In the genomic region with DNA sequence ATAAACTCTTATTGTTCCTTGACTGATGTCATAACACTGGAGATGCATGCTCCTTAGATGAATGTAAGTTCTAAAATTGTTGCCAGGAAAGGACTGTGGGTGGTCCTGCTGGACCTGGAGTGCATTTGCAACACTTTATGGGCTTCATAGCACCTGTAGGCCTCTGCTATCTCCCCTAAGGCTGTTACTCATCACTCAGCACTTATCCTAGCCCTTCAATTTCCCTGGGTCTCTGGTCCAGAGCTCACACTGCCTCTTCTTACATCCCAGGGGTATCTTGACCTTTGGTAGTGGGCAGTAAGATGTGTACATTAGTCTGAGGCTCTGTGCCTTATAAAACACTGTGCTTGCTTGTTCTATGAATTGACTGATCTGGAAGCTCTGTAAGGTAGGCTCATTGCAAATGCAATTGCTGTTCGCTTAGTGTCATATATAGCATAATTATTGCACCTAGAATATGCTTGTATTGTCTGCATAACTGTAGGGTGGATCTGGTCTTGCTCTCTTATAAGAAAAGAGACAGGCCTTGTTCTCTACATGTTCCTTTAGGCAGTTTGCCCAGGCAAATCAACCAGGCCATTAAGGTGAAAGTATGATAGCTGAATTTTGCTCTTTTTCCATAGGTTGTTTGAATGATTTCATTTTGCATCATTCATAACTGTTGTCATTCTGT, we compare ENCODE assay signal across 21 cellular contexts. TPM values are rescaled to one million over a fixed set of nuclear protein-coding genes. Genes with fewer than 3 reads are reported as not detected.
DNase-seq lines count a peak whose midpoint lies in the region; ATAC-seq, FAIRE-seq and TF ChIP-seq lines count a peak whose summit lies in the region.
"Had no signal": no experiment of that assay in that cellular context is flagged by ENCODE, and none has a peak within 500 bp of the region (broad histone marks: within the 10 kb centered on the region; RNA-seq: fewer than 3 reads in every experiment).

No MANE protein-coding gene starts in this region.

- no peak for TF ChIP-seq RAD21 in H1 (IDR thresholded peaks at IDR 0.05 in 1 of 2, conservative IDR thresholded peaks at IDR 0.05 in 1 of 2; ENCODE audit: low read depth in 2 of 2, low read length in 2 of 2)

- POLR2A ChIA-PET in H1 (lab: Charles Lee; ENCODE audit: partially characterized antibody) = interaction anchor here (1.3 kb wide), 1 partner anchor 12 kb away, joined by 3 read pairs; no protein-coding TSS in a partner anchor

- H3K79me1 ChIP-seq in H1 (ENCODE audit: low read depth, low read length) = peaks cover 3% of the 10 kb centered on the region; the same call in 1 of the 2 replicates

- no peak for ATAC-seq in T-helper 17 cell

- no peak overlapping the region for H4K5ac ChIP-seq in H1 (ENCODE audit: insufficient read length, low read depth, low read length)

- no peak overlapping the region for H2BK20ac ChIP-seq in H1 (ENCODE audit: low read length)

- H3K9ac ChIP-seq in H1 (replicated peaks in 1 of 4; ENCODE audit: extremely low read depth in 1 of 4, low read depth in 3 of 4, low read length in 3 of 4) (no peak overlapping the region; a peak in 1 of 7 replicates), smooth muscle cell (ENCODE audit: low read depth) (no peak overlapping the region)

- no peaks in the 10 kb centered on the region for H3F3A ChIP-seq in smooth muscle cell (ENCODE audit: low read depth)

- CTCF ChIA-PET in H1 (lab: Charles Lee; ENCODE audit: partially characterized antibody) = interaction anchor here (0.9 to 5.8 kb wide), 6 partner anchors 12 to 189 kb away, joined by 3 to 45 read pairs (median 4); no protein-coding TSS in a partner anchor

- peaks cover 58% of the 10 kb centered on the region for H3K4me1 ChIP-seq in cardiac muscle cell (ENCODE audit: low read depth)
- peaks cover 0 to 68% of the 10 kb centered on the region in 2 donors for H3K4me1 ChIP-seq in right atrium auricular region
- H3K4me1 ChIP-seq in H1 (replicated peaks in 1 of 4; ENCODE audit: control insufficient read depth in 3 of 4, insufficient read depth in 4 of 4, low read length in 3 of 4) = peaks cover under 1 to 11% (median 4%) of the 10 kb centered on the region in 4 experiments; a peak in 5 of 7 replicates
- H3K4me1 ChIP-seq in smooth muscle cell (ENCODE audit: low read depth) = no peaks in the 10 kb centered on the region
- H3K4me1 ChIP-seq in sigmoid colon = peaks cover 0 to 15% (median 0%) of the 10 kb centered on the region in 4 donors
- H3K4me1 ChIP-seq: Caco-2, SJCRH30 had no signal

- FAIRE-seq in H1 (lab: Jason Lieb, UNC) = peak; percentile 28
- FAIRE-seq: GM19239 had no signal

- H3K4me3 ChIP-seq in cardiac muscle cell (no peak overlapping the region), right atrium auricular region (no peak overlapping the region), H1 (ENCODE audit: extremely low read depth in 1 of 4, insufficient read depth in 2 of 4, low read depth in 3 of 4, low read length in 4 of 4) (no peak overlapping the region), smooth muscle cell (no peak overlapping the region), sigmoid colon (no peak overlapping the region)
- H3K4me3 ChIP-seq: SJCRH30 had no signal

- H3K4ac ChIP-seq in H1 (replicated peaks; ENCODE audit: insufficient read length, low read depth, low read length) = no peak overlapping the region

- H2BK15ac ChIP-seq in H1 (ENCODE audit: low read length) = no peak overlapping the region

- intact Hi-C loops in sigmoid colon (cut with DNase I) = no loop called here

- H3K18ac ChIP-seq in H1 (ENCODE audit: extremely low read depth, low read length) = no peak overlapping the region

- H3K4me1 Mint-ChIP-seq in T-helper 17 cell = peaks cover 44% of the 10 kb centered on the region

- H3K27me3 ChIP-seq in cardiac muscle cell (no peaks in the 10 kb centered on the region), right atrium auricular region (no peaks in the 10 kb centered on the region), H1 (replicated peaks in 1 of 4; ENCODE audit: control insufficient read depth in 3 of 4, extremely low read depth in 1 of 4, insufficient read depth in 3 of 4, low read length in 3 of 4) (no peaks in the 10 kb centered on the region), smooth muscle cell (ENCODE audit: low read depth) (no peaks in the 10 kb centered on the region), sigmoid colon (no peaks in the 10 kb centered on the region)
- H3K27me3 ChIP-seq: BE2C, SJCRH30 had no signal

- no peak overlapping the region for H4K8ac ChIP-seq in H1 (ENCODE audit: extremely low read depth, insufficient read depth, low read length)

- H4K91ac ChIP-seq in H1 (replicated peaks; ENCODE audit: insufficient read length, low read length) = no peak overlapping the region

- peak overlapping the region; percentile 43 for H3K27ac Mint-ChIP-seq in T-helper 17 cell

- H2AFZ ChIP-seq in H1 (ENCODE audit: low read length) = no peak overlapping the region
- no peak overlapping the region for H2AFZ ChIP-seq in smooth muscle cell (ENCODE audit: low read depth)

- no peaks in the 10 kb centered on the region for H3K23me2 ChIP-seq in H1 (ENCODE audit: low read depth, low read length)

- peak overlapping the region; percentile 11 for H3K27ac ChIP-seq in cardiac muscle cell
- H3K27ac ChIP-seq in right atrium auricular region = no peak overlapping the region
- H3K27ac ChIP-seq in H1 (ENCODE audit: low read depth, low read length) = no peak overlapping the region
- H3K27ac ChIP-seq in smooth muscle cell (ENCODE audit: low read depth) = no peak overlapping the region
- H3K27ac ChIP-seq in sigmoid colon = no peak overlapping the region
- H3K27ac ChIP-seq: SJCRH30 had no signal

- H3K36me3 ChIP-seq in cardiac muscle cell = no peaks in the 10 kb centered on the region
- H3K36me3 ChIP-seq in right atrium auricular region = no peaks in the 10 kb centered on the region
- H3K36me3 ChIP-seq in H1 (ENCODE audit: control insufficient read depth in 2 of 4, insufficient read depth in 4 of 4, low read length in 3 of 4) = no peaks in the 10 kb centered on the region
- H3K36me3 ChIP-seq in smooth muscle cell (ENCODE audit: low read depth) = no peaks in the 10 kb centered on the region
- no peaks in the 10 kb centered on the region for H3K36me3 ChIP-seq in sigmoid colon
- H3K36me3 ChIP-seq: BE2C, SJCRH30 had no signal

- no peaks in the 10 kb centered on the region for H3K27me3 Mint-ChIP-seq in T-helper 17 cell
- H3K27me3 Mint-ChIP-seq: CD4-positive, CD25-positive, alpha-beta regulatory T cell had no signal

- no peak overlapping the region for H2BK120ac ChIP-seq in H1 (replicated peaks; ENCODE audit: low read depth, low read length)

- TF ChIP-seq POLR2A in H1 (IDR thresholded peaks at IDR 0.05; ENCODE audit: control extremely low read depth in 1 of 2, low read depth in 2 of 2, low read length in 2 of 2) (no peak), sigmoid colon (IDR thresholded peaks at IDR 0.05) (no peak)

- WGBS in H1 (ENCODE audit: extremely low coverage in 1 of 2, insufficient coverage in 1 of 2, insufficient read length in 1 of 2, insufficient replicate concordance in 2 of 2, low coverage in 1 of 2, low lambda C conversion rate in 2 of 2, missing lambda C conversion rate in 1 of 2), 2 experiments = 93% methylated on average over 1 of the region's 1 CpG; no CpG with 5 or more reads in 1 of the 2 experiments
- 100% methylated on average over 1 of the region's 1 CpG for WGBS in smooth muscle cell (ENCODE audit: low lambda C conversion rate)
- WGBS in sigmoid colon, 2 donors = 21 to 59% methylated on average over 1 of the region's 1 CpG

- TF ChIP-seq EP300 in H1 (IDR thresholded peaks at IDR 0.05; ENCODE audit: borderline replicate concordance in 1 of 2, low read depth in 2 of 2, low read length in 2 of 2) (no peak), sigmoid colon (IDR thresholded peaks at IDR 0.05) (no peak)

- peaks cover 5% of the 10 kb centered on the region for H3K36me3 Mint-ChIP-seq in T-helper 17 cell (ENCODE audit: low read depth)

- no peak overlapping the region for H3K23ac ChIP-seq in H1 (ENCODE audit: insufficient read length)

- DNase-seq in cardiac muscle cell (ENCODE audit: low read depth in 1 of 2, low spot score in 1 of 2) (peak in 1 of 2 donors; percentile 48), right atrium auricular region (ENCODE audit: low spot score) (no peak), T-helper 17 cell (no peak), H1 (ENCODE audit: low read depth in 1 of 2, low spot score in 2 of 2) (peak in 1 of 2 experiments; percentile 26), superior temporal gyrus (ENCODE audit: extremely low spot score) (peak; percentile 38), smooth muscle cell (lab: John Stamatoyannopoulos, UW; ENCODE audit: unreplicated experiment) (no peak), cerebellar nuclear complex (lab: John Stamatoyannopoulos, UW) (no peak), sigmoid colon (no peak)
- DNase-seq: BE2C; Caco-2; CD4-positive, CD25-positive, alpha-beta regulatory T cell; DMS153; GDM1; GOT3; Kasumi-1; NCI-H1105; NCI-H2081 treated with DMSO at 0.1 percent for 48 hours; NCI-H82; RPMI8226; SJCRH30 had no signal

- no peak overlapping the region for H2BK12ac ChIP-seq in H1 (ENCODE audit: low read depth, low read length)

- no peak overlapping the region for H3K56ac ChIP-seq in H1 (replicated peaks; ENCODE audit: insufficient read length, low read depth, low read length)

- H2BK5ac ChIP-seq in H1 (ENCODE audit: low read depth, low read length) = no peak overlapping the region

- TF ChIP-seq CTCF in cardiac muscle cell (IDR thresholded peaks at IDR 0.05; ENCODE audit: low read depth, low read length) (no peak), right atrium auricular region (IDR thresholded peaks at IDR 0.05) (no peak), H1 (IDR thresholded peaks at IDR 0.05; ENCODE audit: control extremely low read depth in 1 of 3, insufficient read depth in 1 of 3, low read depth in 1 of 3, low read length in 3 of 3) (no peak), smooth muscle cell (IDR thresholded peaks at IDR 0.05; ENCODE audit: borderline replicate concordance, insufficient read depth, poor library complexity, severe bottlenecking) (no peak), sigmoid colon (IDR thresholded peaks at IDR 0.05) (no peak)

- H3K9me3 ChIP-seq in cardiac muscle cell (ENCODE audit: low read depth) (no peaks in the 10 kb centered on the region), right atrium auricular region (no peaks in the 10 kb centered on the region), T-helper 17 cell (ENCODE audit: control insufficient read depth, low read length, poor library complexity, severe bottlenecking) (no peaks in the 10 kb centered on the region), H1 (ENCODE audit: insufficient read depth in 2 of 2, low read depth in 1 of 2, low read length in 1 of 2) (no peaks in the 10 kb centered on the region), smooth muscle cell (replicated peaks; ENCODE audit: low read depth) (no peaks in the 10 kb centered on the region), sigmoid colon (peaks cover 0 to 7% (median 0%) of the 10 kb centered on the region in 4 donors)
- H3K9me3 ChIP-seq: BE2C, Caco-2, SJCRH30 had no signal

- H3K4me3 Mint-ChIP-seq in T-helper 17 cell = no peak overlapping the region
- H3K4me3 Mint-ChIP-seq: CD4-positive, CD25-positive, alpha-beta regulatory T cell had no signal

- H3K79me2 ChIP-seq in H1 (ENCODE audit: control insufficient read depth in 1 of 2, insufficient read depth in 2 of 2, low read length in 2 of 2) (0 out of 4 replicates have a peak, but pooled peaks cover 0 to 3% of the 10 kb centered on the region in 2 experiments), smooth muscle cell (ENCODE audit: low read depth) (no peaks in the 10 kb centered on the region)

- H2AK5ac ChIP-seq in H1 (ENCODE audit: low read depth, low read length) = no peak overlapping the region

- H3K4me2 ChIP-seq in H1 (ENCODE audit: insufficient read depth in 1 of 2, low read depth in 2 of 2, low read length in 2 of 2) (no peak overlapping the region), smooth muscle cell (no peak overlapping the region)

- no peaks in the 10 kb centered on the region for H4K20me1 ChIP-seq in H1 (replicated peaks in 1 of 2; ENCODE audit: control insufficient read depth in 1 of 2, insufficient read depth in 2 of 2, low read length in 2 of 2)
- no peaks in the 10 kb centered on the region for H4K20me1 ChIP-seq in smooth muscle cell (ENCODE audit: low read depth)

- no peak overlapping the region for H3K14ac ChIP-seq in H1 (ENCODE audit: insufficient read length)

RNA-seq across cellular contexts. Expression of gene SLCO3A1, which starts 35.8 kb away (rescaled TPM):
- total RNA-seq in cardiac muscle cell (25.2 and 35.5 TPM in 2 replicates), right atrium auricular region (10 to 100 TPM; 21.4 to 27.3 TPM), T-helper 17 cell (10 to 100 TPM; 55.9 to 65.1 TPM), smooth muscle cell (1.0 and 12.6 TPM in 2 replicates), sigmoid colon (1 to 10 TPM; 3.7 to 5.7 (median 5.1) TPM)
- polyA plus RNA-seq in cardiac muscle cell (71.9 and 92.3 TPM in 2 replicates), H1 (2011; rRNA removed) (20.4 and 23.4 TPM in 2 replicates), smooth muscle cell (1.3 and 4.7 TPM in 2 replicates), sigmoid colon (10 to 100 TPM in 1 of 3 donors, 1 to 10 TPM in 2; 1.4 to 10.5 (median 2.4) TPM)
- total RNA-seq in H1 (2021; fragmentation: NEBNext Ultra II Directional; extraction: Animal tissue kit (Norgen Biotek cat#: 25700)) = 15.1 and 15.3 TPM in 2 replicates
- polyA plus RNA-seq in H1 (2011; cell fraction: cytosol; rRNA removed) = 12.0 TPM
- polyA plus RNA-seq in H1 (2011; cell fraction: nucleus; rRNA removed) = 24.1 TPM
- polyA plus RNA-seq in H1 (2012, experiment 1 of 2) = 12.7 to 14.0 TPM (median 13.7 TPM) in 4 replicates
- 10.1 TPM for polyA plus RNA-seq in H1 (2012, experiment 2 of 2)
- 12.0 TPM for polyA plus RNA-seq in H1 (2013, experiment 1 of 2)
- 14.2 TPM for polyA plus RNA-seq in H1 (2013, experiment 2 of 2)
- 36.9 and 53.2 TPM in 2 replicates for polyA minus RNA-seq in H1 (2011; rRNA and poly(A)+ RNA removed)
- 16.9 TPM for polyA minus RNA-seq in H1 (2011; cell fraction: cytosol; rRNA and poly(A)+ RNA removed)
- polyA minus RNA-seq in H1 (2011; cell fraction: nucleus; rRNA and poly(A)+ RNA removed) = 23.3 TPM
- total RNA-seq: Caco-2 had no signal
